ENCODE assay signal across 1 cellular context in genomic region chrX:135516376-135516775, GRCh38.
TF ChIP-seq lines count a peak whose summit lies in the region.

No MANE protein-coding gene starts in this region.

TF ChIP-seq in GM23338, 12 proteins besides CTCF, POLR2A, EP300 and RAD21 (continued from another document):
- TF ChIP-seq STAT1 (IDR thresholded peaks at IDR 0.05; ENCODE audit: unreplicated experiment) (no peak), NANOG (IDR thresholded peaks at IDR 0.05; ENCODE audit: borderline replicate concordance) (no peak), POLR2AphosphoS5 (IDR thresholded peaks at IDR 0.05; ENCODE audit: low read depth) (no peak), ZNF114 (CRISPR knock-in tag; IDR thresholded peaks at IDR 0.05) (no peak), JUNB (IDR thresholded peaks at IDR 0.05; ENCODE audit: unreplicated experiment) (no peak)
